In the genomic region with DNA sequence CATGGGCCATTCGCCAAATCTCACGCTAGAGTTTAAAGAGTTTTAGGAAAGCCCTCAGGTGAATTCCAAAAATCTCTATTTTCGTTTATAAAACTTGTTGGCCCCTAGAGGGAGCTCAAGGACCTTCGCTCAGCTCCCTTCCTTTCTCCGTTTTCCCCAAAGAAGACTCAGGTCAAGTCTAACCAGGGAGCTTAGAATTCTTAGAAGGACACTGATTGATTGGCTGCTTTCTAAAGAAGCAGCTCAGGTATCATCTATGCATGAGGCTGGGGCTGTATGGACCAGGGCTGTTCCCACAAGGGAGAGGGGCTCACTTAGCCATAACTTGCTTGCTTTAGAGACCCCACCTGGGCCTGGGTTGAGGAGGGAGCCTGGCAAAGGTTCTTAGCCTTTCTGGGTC, we compare ENCODE assay signal across 9 cellular contexts. TPM values are rescaled to one million over a fixed set of nuclear protein-coding genes. Genes with fewer than 3 reads are reported as not detected.
A peak's percentile ranks its signal among the peaks of the same experiment; 100 is the strongest.
DNase-seq lines count a peak whose midpoint lies in the region; ATAC-seq and TF ChIP-seq lines count a peak whose summit lies in the region.
"Had no signal": no experiment of that assay in that cellular context is flagged by ENCODE, and none has a peak within 500 bp of the region (broad histone marks: within the 10 kb centered on the region; RNA-seq: fewer than 3 reads in every experiment).

No MANE protein-coding gene starts in this region.

- no peaks in the 10 kb centered on the region for H3K36me3 ChIP-seq in CD4-positive, CD25-positive, alpha-beta regulatory T cell (ENCODE audit: control insufficient read depth, insufficient read depth, low read length)
- peaks cover 0 to 33% (median 0%) of the 10 kb centered on the region in 3 donors for H3K36me3 ChIP-seq in esophagus squamous epithelium
- H3K36me3 ChIP-seq in neuronal stem cell (replicated peaks in 1 of 2; ENCODE audit: control insufficient read depth in 2 of 2, insufficient read depth in 2 of 2, low read length in 2 of 2), result peaks cover 23 to 98% of the 10 kb centered on the region in 2 donors

- in situ Hi-C loops in GM13977 (cut with MboI; ENCODE audit: low pct_unique_long_range_greater_than_20kb, low sequenced_read_pairs, unreplicated experiment), result loop anchor here (25.0 kb wide), 1 partner anchor 213 kb away; no protein-coding TSS in a partner anchor

- H3K4ac ChIP-seq in neuronal stem cell (ENCODE audit: low read length), result no peak overlapping the region

- no peak overlapping the region for H3K27ac ChIP-seq in CD4-positive, CD25-positive, alpha-beta regulatory T cell (ENCODE audit: insufficient read depth, low read length, poor library complexity, severe bottlenecking)
- H3K27ac ChIP-seq in esophagus squamous epithelium (no peak overlapping the region), neuronal stem cell (replicated peaks; ENCODE audit: low read length) (no peak overlapping the region)

- H3K79me1 ChIP-seq in neuronal stem cell (ENCODE audit: low read depth, low read length), result no peaks in the 10 kb centered on the region

- H2AFZ ChIP-seq in neuronal stem cell (ENCODE audit: low read length), result no peak overlapping the region

- peaks cover 10% of the 10 kb centered on the region for H3K27me3 ChIP-seq in CD4-positive, CD25-positive, alpha-beta regulatory T cell (ENCODE audit: control insufficient read depth, insufficient read depth, low read length)
- no peaks in the 10 kb centered on the region for H3K27me3 ChIP-seq in esophagus squamous epithelium
- no peaks in the 10 kb centered on the region for H3K27me3 ChIP-seq in neuronal stem cell (ENCODE audit: control insufficient read depth in 3 of 3, insufficient read depth in 3 of 3, low read depth in 1 of 3, low read length in 3 of 3)

- H2AK5ac ChIP-seq in neuronal stem cell (ENCODE audit: low read depth, low read length), result no peak overlapping the region

- H3K27ac Mint-ChIP-seq in CD4-positive, CD25-positive, alpha-beta regulatory T cell, result no peak overlapping the region
- H3K27ac Mint-ChIP-seq: T-cell had no signal

- H3K14ac ChIP-seq in neuronal stem cell (ENCODE audit: low read length), result no peak overlapping the region

- no peak overlapping the region for H3K4me3 Mint-ChIP-seq in CD4-positive, CD25-positive, alpha-beta regulatory T cell
- H3K4me3 Mint-ChIP-seq: T-cell had no signal

- no peak overlapping the region for H3K4me2 ChIP-seq in neuronal stem cell (ENCODE audit: insufficient read depth, low read length, poor library complexity, severe bottlenecking)

- H3K27me3 Mint-ChIP-seq in CD4-positive, CD25-positive, alpha-beta regulatory T cell, result peaks cover 10% of the 10 kb centered on the region

- no peaks in the 10 kb centered on the region for H3K4me1 ChIP-seq in CD4-positive, CD25-positive, alpha-beta regulatory T cell (ENCODE audit: control insufficient read depth, insufficient read depth, low read length, poor library complexity, severe bottlenecking)
- peaks cover 0 to 17% (median 0%) of the 10 kb centered on the region in 3 donors for H3K4me1 ChIP-seq in esophagus squamous epithelium
- no peaks in the 10 kb centered on the region for H3K4me1 ChIP-seq in neuronal stem cell (ENCODE audit: control insufficient read depth in 2 of 2, insufficient read depth in 1 of 2, low read depth in 1 of 2, low read length in 2 of 2)

- WGBS in esophagus squamous epithelium, 2 donors, result 3 to 13% methylated on average over 5 of the region's 5 CpGs
- no CpG with 5 or more reads among the region's 5 CpGs for WGBS in neuronal stem cell (ENCODE audit: extremely low coverage in 2 of 2, insufficient read length in 2 of 2, insufficient replicate concordance in 1 of 2), 2 donors

- peaks cover 0 to 1% (median 0%) of the 10 kb centered on the region in 7 donors for H3K9me3 Mint-ChIP-seq in CD4-positive, CD25-positive, alpha-beta regulatory T cell
- H3K9me3 Mint-ChIP-seq: T-cell had no signal

- H3K36me3 Mint-ChIP-seq in CD4-positive, CD25-positive, alpha-beta regulatory T cell, result no peaks in the 10 kb centered on the region
- H3K36me3 Mint-ChIP-seq: T-cell had no signal

- intact Hi-C loops in esophagus squamous epithelium (cut with DNase I), result loop anchor here (5.0 kb wide), 1 partner anchor 213 kb away; no protein-coding TSS in a partner anchor

- no peak overlapping the region for H2BK5ac ChIP-seq in neuronal stem cell (ENCODE audit: low read length)

- no peak overlapping the region for H4K8ac ChIP-seq in neuronal stem cell (ENCODE audit: low read depth, low read length)

- H3K4me1 Mint-ChIP-seq in CD4-positive, CD25-positive, alpha-beta regulatory T cell, result no peaks in the 10 kb centered on the region
- H3K4me1 Mint-ChIP-seq: T-cell had no signal

- no peak overlapping the region for H3K23ac ChIP-seq in neuronal stem cell (ENCODE audit: low read depth, low read length, poor library complexity)

- peak in 1 of 2 donors; percentile 24 for ATAC-seq in CD4-positive, CD25-positive, alpha-beta regulatory T cell (ENCODE audit: low read depth in 2 of 2)
- peak; percentile 52 for ATAC-seq in HG03558 (IDR thresholded peaks at IDR 0.05; ENCODE audit: extremely low read depth, unreplicated experiment)
- no peak for ATAC-seq in HG03095 (IDR thresholded peaks at IDR 0.05; ENCODE audit: unreplicated experiment)
- ATAC-seq: T-cell had no signal

- no peak overlapping the region for H3K18ac ChIP-seq in neuronal stem cell (ENCODE audit: low read length)

- no peak overlapping the region for H4K91ac ChIP-seq in neuronal stem cell (ENCODE audit: low read depth, low read length, poor library complexity)

- TF ChIP-seq POLR2A in esophagus squamous epithelium (IDR thresholded peaks at IDR 0.05), result no peak

- TF ChIP-seq CTCF in GM13977 (IDR thresholded peaks at IDR 0.05; ENCODE audit: extremely low read depth, insufficient read depth, missing control alignments) (peak; percentile 68), esophagus squamous epithelium (IDR thresholded peaks at IDR 0.05) (peak; percentile 43 to 65 (median 54))

- H3K9ac ChIP-seq in neuronal stem cell (ENCODE audit: low read depth, low read length, poor library complexity), result no peak overlapping the region

- H3K9me3 ChIP-seq in CD4-positive, CD25-positive, alpha-beta regulatory T cell (ENCODE audit: control insufficient read depth in 2 of 2, low read length in 2 of 2), result no peaks in the 10 kb centered on the region
- H3K9me3 ChIP-seq in esophagus squamous epithelium, result no peaks in the 10 kb centered on the region
- H3K9me3 ChIP-seq in neuronal stem cell (replicated peaks in 1 of 2; ENCODE audit: control insufficient read depth in 2 of 2, insufficient read depth in 1 of 2, low read depth in 1 of 2, low read length in 2 of 2), result no peaks in the 10 kb centered on the region

- no peak overlapping the region for H2BK12ac ChIP-seq in neuronal stem cell (ENCODE audit: low read length)

- peak in 2 of 3 donors; percentile 32 to 56 for DNase-seq in CD4-positive, CD25-positive, alpha-beta regulatory T cell
- DNase-seq in GM13977 (ENCODE audit: low spot score) (peak; percentile 37), SHP77 treated with DMSO at 0.1 percent for 48 hours (lab: John Stamatoyannopoulos, UW) (peak; percentile 53), esophagus squamous epithelium (lab: John Stamatoyannopoulos, UW) (no peak), neuronal stem cell (ENCODE audit: low spot score) (peak; percentile 51)
- no peak for DNase-seq in stimulated activated CD4-positive, alpha-beta T cell treated with anti-CD3 and anti-CD28 coated beads, Interleukin-4, amount 100 ng/mL, for 4 hours

- no peak overlapping the region for H3K4me3 ChIP-seq in CD4-positive, CD25-positive, alpha-beta regulatory T cell (ENCODE audit: low read depth, low read length)
- H3K4me3 ChIP-seq in esophagus squamous epithelium (no peak overlapping the region), neuronal stem cell (ENCODE audit: low read length in 2 of 2) (no peak overlapping the region)

- H2BK15ac ChIP-seq in neuronal stem cell (ENCODE audit: low read length), result no peak overlapping the region

- no peak overlapping the region for H2BK120ac ChIP-seq in neuronal stem cell (ENCODE audit: low read depth, low read length)

RNA-seq across cellular contexts. Expression of gene DZIP1, which starts 20.5 kb away (rescaled TPM):
- not detected for total RNA-seq in CD4-positive, CD25-positive, alpha-beta regulatory T cell
- not detected for polyA plus RNA-seq in CD4-positive, CD25-positive, alpha-beta regulatory T cell
- 10 to 100 TPM in 1 of 4 donors, 1 to 10 TPM in 3; 2.9 to 12.8 (median 7.0) TPM for total RNA-seq in esophagus squamous epithelium
- 69.3 TPM for polyA plus RNA-seq in neuronal stem cell (2013, experiment 1 of 2)
- polyA plus RNA-seq in neuronal stem cell (2013, experiment 2 of 2), result 71.6 TPM

RNA-seq across cellular contexts. Expression of gene DNAJC3, which starts 52.9 kb away (rescaled TPM):
- total RNA-seq in CD4-positive, CD25-positive, alpha-beta regulatory T cell, result 22.4 TPM
- 10 to 100 TPM; 11.1 to 17.1 (median 14.1) TPM for polyA plus RNA-seq in CD4-positive, CD25-positive, alpha-beta regulatory T cell
- 10 to 100 TPM; 27.8 to 40.6 (median 34.6) TPM for total RNA-seq in esophagus squamous epithelium
- 7.1 TPM for polyA plus RNA-seq in neuronal stem cell (2013, experiment 1 of 2)
- polyA plus RNA-seq in neuronal stem cell (2013, experiment 2 of 2), result 7.4 TPM

Comparison
In these comparisons a context has a peak if more than half of its experiments do, and no peak if none do; other contexts are left out.
1. DNase-seq: peak in CD4-positive, CD25-positive, alpha-beta regulatory T cell (2 of 3), GM13977 (single experiment), SHP77 treated with DMSO at 0.1 percent for 48 hours (single experiment) and neuronal stem cell (single experiment); none in esophagus squamous epithelium (single experiment) and stimulated activated CD4-positive, alpha-beta T cell treated with anti-CD3 and anti-CD28 coated beads, Interleukin-4, amount 100 ng/mL, for 4 hours (0 of 2).